37 cellular contexts compared by ENCODE assay signal in genomic region chr1:43386676-43387075, GRCh38. TPM values are rescaled to one million over a fixed set of nuclear protein-coding genes. Genes with fewer than 3 reads are reported as not detected.
"Had no signal": no experiment of that assay in that cellular context is flagged by ENCODE, and none has a peak within 500 bp of the region (broad histone marks: within the 10 kb centered on the region; RNA-seq: fewer than 3 reads in every experiment).

No MANE protein-coding gene starts in this region.

- H3K9me3 Mint-ChIP-seq: activated CD4-positive, alpha-beta memory T cell treated with anti-CD3 and anti-CD28 coated beads for 36 hours; activated CD4-positive, alpha-beta T cell treated with anti-CD3 and anti-CD28 coated beads, Interleukin-2, amount 10 ng/mL, durations not matched to agents 24 days and 14 days; activated naive CD4-positive, alpha-beta T cell treated with anti-CD3 and anti-CD28 coated beads, Interleukin-2, amount 50 U/mL, for 24 hours; activated T-cell treated with anti-CD3 and anti-CD28 coated beads, Interleukin-2, amount 50 U/mL, for 4 hours; activated T-helper 2 cell treated with anti-CD3 and anti-CD28 coated beads, Interferon-gamma antibody, Interleukin-2, Interleukin-4, amounts not matched to agents 10 μg/mL and 5 μg/mL and 100 μg/mL, durations not matched to agents 14 hours and 24 hours and 36 hours; brain; natural killer cell treated with Interleukin-12 subunit alpha and Interleukin-12 subunit beta and Interleukin-15 and Interleukin-18, amount 100 ng/mL, for 72 hours; T-helper 1 cell treated with Interleukin-12 subunit alpha and Interleukin-12 subunit beta and Interleukin-4 antibody, amounts not matched to agents 30 μg/mL and 1 μg/mL, for 36 hours had no signal

- H3K27ac Mint-ChIP-seq: activated CD4-positive, alpha-beta memory T cell treated with anti-CD3 and anti-CD28 coated beads for 36 hours; activated CD4-positive, alpha-beta T cell treated with anti-CD3 and anti-CD28 coated beads, Interleukin-2, amount 10 ng/mL, durations not matched to agents 24 days and 14 days; activated naive CD4-positive, alpha-beta T cell treated with anti-CD3 and anti-CD28 coated beads, Interleukin-2, amount 50 U/mL, for 24 hours; activated T-helper 2 cell treated with anti-CD3 and anti-CD28 coated beads, Interferon-gamma antibody, Interleukin-2, Interleukin-4, amounts not matched to agents 10 μg/mL and 5 μg/mL and 100 μg/mL, durations not matched to agents 14 hours and 24 hours and 36 hours; T-helper 1 cell treated with Interleukin-12 subunit alpha and Interleukin-12 subunit beta and Interleukin-4 antibody, amounts not matched to agents 30 μg/mL and 1 μg/mL, for 36 hours had no signal

- DNase-seq: activated CD4-positive, alpha-beta memory T cell treated with anti-CD3 and anti-CD28 coated beads for 36 hours; activated CD4-positive, alpha-beta T cell treated with anti-CD3 and anti-CD28 coated beads, Interleukin-2, amount 10 ng/mL, durations not matched to agents 24 days and 14 days; activated CD8-positive, alpha-beta memory T cell treated with anti-CD3 and anti-CD28 coated beads, Interleukin-2, amount 50 U/mL, for 4 hours; activated T-cell treated with anti-CD3 and anti-CD28 coated beads, Interleukin-2, amount 50 U/mL, for 4 hours; adrenal gland; aorta; cerebellar nuclear complex; colonic mucosa; effector CD8-positive, alpha-beta T cell; gastrocnemius medialis; glutamatergic neuron; islet precursor cell; left ventricle myocardium inferior; mucosa of descending colon; ovary; retina; stimulated activated CD4-positive, alpha-beta T cell treated with anti-CD3 and anti-CD28 coated beads, Interleukin-4, amount 100 ng/mL, for 4 hours; stimulated activated CD8-positive, alpha-beta memory T cell treated with anti-CD3 and anti-CD28 coated beads, Interleukin-4, amount 100 ng/mL, for 48 hours; stimulated activated naive CD4-positive, alpha-beta T cell; SW 1271; T-helper 9 cell; WERI-Rb-1 had no signal

- ATAC-seq: activated CD4-positive, CD25-positive, alpha-beta regulatory T cell treated with anti-CD3 and anti-CD28 coated beads, Interleukin-2, amount 50 U/mL, for 24 hours; activated T-cell treated with anti-CD3 and anti-CD28 coated beads, Interleukin-2, amount 50 U/mL, for 4 hours; gastrocnemius medialis; mucosa of descending colon; natural killer cell treated with Interleukin-12 subunit alpha and Interleukin-12 subunit beta and Interleukin-15 and Interleukin-18, amount 100 ng/mL, for 72 hours; sciatic nerve had no signal

- H3K27me3 Mint-ChIP-seq: activated CD4-positive, alpha-beta memory T cell treated with anti-CD3 and anti-CD28 coated beads for 36 hours; activated CD4-positive, alpha-beta T cell treated with anti-CD3 and anti-CD28 coated beads, Interleukin-2, amount 10 ng/mL, durations not matched to agents 24 days and 14 days; activated naive CD4-positive, alpha-beta T cell treated with anti-CD3 and anti-CD28 coated beads, Interleukin-2, amount 50 U/mL, for 24 hours; natural killer cell treated with Interleukin-12 subunit alpha and Interleukin-12 subunit beta and Interleukin-15 and Interleukin-18, amount 100 ng/mL, for 72 hours had no signal

- H3K9me3 ChIP-seq: adrenal gland, colonic mucosa, gastrocnemius medialis, left ventricle myocardium inferior, mucosa of descending colon, ovary, prostate gland, suprapubic skin, tibial nerve had no signal

- H3K4me3 ChIP-seq: adrenal gland, cardiac muscle cell, colonic mucosa, gastrocnemius medialis, left ventricle myocardium inferior, lung, mucosa of descending colon, ovary, prostate gland, skin epidermis, suprapubic skin, tibial nerve had no signal

- H3K27me3 ChIP-seq: adrenal gland, cardiac muscle cell, colonic mucosa, gastrocnemius medialis, ovary, suprapubic skin, tibial nerve had no signal

- H3K27ac ChIP-seq: adrenal gland, cardiac muscle cell, colonic mucosa, gastrocnemius medialis, left ventricle myocardium inferior, ovary, prostate gland had no signal

- H3K36me3 ChIP-seq: ovary had no signal

- H3K4me3 Mint-ChIP-seq: activated CD4-positive, alpha-beta memory T cell treated with anti-CD3 and anti-CD28 coated beads for 36 hours; activated CD4-positive, alpha-beta T cell treated with anti-CD3 and anti-CD28 coated beads, Interleukin-2, amount 10 ng/mL, durations not matched to agents 24 days and 14 days; activated naive CD4-positive, alpha-beta T cell treated with anti-CD3 and anti-CD28 coated beads, Interleukin-2, amount 50 U/mL, for 24 hours; activated T-cell treated with anti-CD3 and anti-CD28 coated beads, Interleukin-2, amount 50 U/mL, for 4 hours; natural killer cell treated with Interleukin-12 subunit alpha and Interleukin-12 subunit beta and Interleukin-15 and Interleukin-18, amount 100 ng/mL, for 72 hours; T-helper 1 cell treated with Interleukin-12 subunit alpha and Interleukin-12 subunit beta and Interleukin-4 antibody, amounts not matched to agents 30 μg/mL and 1 μg/mL, for 36 hours had no signal

RNA-seq across cellular contexts. Expression of gene MPL, which starts 49.1 kb away (rescaled TPM):
- total RNA-seq: activated CD4-positive, alpha-beta memory T cell treated with anti-CD3 and anti-CD28 coated beads for 36 hours; activated CD4-positive, alpha-beta T cell treated with anti-CD3 and anti-CD28 coated beads, Interleukin-2, amount 10 ng/mL, durations not matched to agents 24 days and 14 days; activated CD8-positive, alpha-beta memory T cell treated with anti-CD3 and anti-CD28 coated beads for 36 hours; activated T-cell treated with anti-CD3 and anti-CD28 coated beads, Interleukin-2, amount 50 U/mL, for 4 hours; activated T-helper 2 cell treated with anti-CD3 and anti-CD28 coated beads, Interferon-gamma antibody, Interleukin-2, Interleukin-4, amounts not matched to agents 10 μg/mL and 5 μg/mL and 100 μg/mL, durations not matched to agents 14 hours and 24 hours and 36 hours; cardiac muscle cell; epithelial cell of proximal tubule; gastrocnemius medialis; natural killer cell treated with Interleukin-12 subunit alpha and Interleukin-12 subunit beta and Interleukin-15 and Interleukin-18, amount 100 ng/mL, for 72 hours; prostate gland; suprapubic skin had no signal
- polyA plus RNA-seq: cardiac muscle cell had no signal
